ENCODE assay signal across 17 cellular contexts in genomic region chr13:72186730-72187422, GRCh38.
"Had no signal": no experiment of that assay in that cellular context is flagged by ENCODE, and none has a peak within 500 bp of the region (broad histone marks: within the 10 kb centered on the region; RNA-seq: fewer than 3 reads in every experiment).

No MANE protein-coding gene starts in this region.

- H3K9me3 ChIP-seq: esophagus muscularis mucosa, lower lobe of right lung, testis had no signal

- H3K4me3 ChIP-seq: esophagus muscularis mucosa, lower lobe of right lung, testis had no signal

- H3K36me3 ChIP-seq: esophagus muscularis mucosa, lower lobe of right lung, WERI-Rb-1 had no signal

- DNase-seq: activated CD4-positive, alpha-beta T cell treated with anti-CD3 and anti-CD28 coated beads for 4 hours; activated T-cell treated with anti-CD3 and anti-CD28 coated beads for 4 hours; amniotic stem cell; cerebellar nuclear complex; dermis blood vessel endothelial cell; glutamatergic neuron; lower lobe of right lung; natural killer cell; occipital lobe; stimulated activated CD4-positive, alpha-beta T cell treated with anti-CD3 and anti-CD28 coated beads, Interleukin-15, amount 100 ng/mL, for 24 hours; stimulated activated CD4-positive, alpha-beta T cell treated with anti-CD3 and anti-CD28 coated beads, Interleukin-4, amount 100 ng/mL, for 4 hours; stimulated activated naive CD8-positive, alpha-beta T cell treated with anti-CD3 and anti-CD28 coated beads, Interleukin-15, amount 100 ng/mL, for 72 hours; T-cell; T1000; testis; WERI-Rb-1 had no signal

- H3K27me3 ChIP-seq: esophagus muscularis mucosa, testis had no signal

- ATAC-seq: lower lobe of right lung; natural killer cell; stimulated activated naive CD8-positive, alpha-beta T cell treated with anti-CD3 and anti-CD28 coated beads, Interleukin-15, amount 100 ng/mL, for 72 hours; T-cell had no signal

- H3K4me1 ChIP-seq: esophagus muscularis mucosa, lower lobe of right lung, testis had no signal

- H3K27ac ChIP-seq: esophagus muscularis mucosa, lower lobe of right lung, testis, WERI-Rb-1 had no signal
